ENCODE assay signal across 9 cellular contexts in the genomic region with DNA sequence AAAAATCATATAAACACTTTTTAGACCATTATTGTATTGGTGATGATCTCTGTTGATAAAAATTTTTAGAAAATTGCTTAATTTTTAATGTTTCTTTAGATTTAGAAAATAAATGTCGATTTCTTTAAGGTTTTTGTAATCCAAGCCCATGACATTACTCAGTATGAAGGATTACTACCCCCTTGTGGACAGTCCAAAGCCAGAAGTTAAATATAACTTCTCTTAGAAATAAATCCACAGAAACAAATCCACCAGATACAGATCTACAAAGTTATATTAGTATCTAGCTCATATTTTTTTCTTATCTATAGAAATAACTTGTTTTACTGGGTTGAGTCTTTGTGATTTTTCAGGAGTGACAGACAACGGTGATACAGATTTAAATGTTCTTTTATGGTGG. TPM values are rescaled to one million over a fixed set of nuclear protein-coding genes. Genes with fewer than 3 reads are reported as not detected.
DNase-seq lines count a peak whose midpoint lies in the region; ATAC-seq and TF ChIP-seq lines count a peak whose summit lies in the region.
"Had no signal": no experiment of that assay in that cellular context is flagged by ENCODE, and none has a peak within 500 bp of the region (broad histone marks: within the 10 kb centered on the region; RNA-seq: fewer than 3 reads in every experiment).

No MANE protein-coding gene starts in this region.

- H3K4me1 Mint-ChIP-seq in WTC11 = peaks cover 18% of the 10 kb centered on the region

- CTCF ChIA-PET in WTC11 (lab: Charles Lee) = interaction anchor here (1.0 to 1.2 kb wide), 2 partner anchors 167 to 212 kb away, joined by 3 to 9 read pairs; no protein-coding TSS in a partner anchor

- H3K27me3 Mint-ChIP-seq in WTC11 (ENCODE audit: low read depth) = no peaks in the 10 kb centered on the region

- ATAC-seq in HG03571 (IDR thresholded peaks at IDR 0.05; ENCODE audit: unreplicated experiment) (no peak), WTC11 (no peak)

- H3K4me2 ChIP-seq in osteoblast (ENCODE audit: insufficient read depth, low read length) = no peak overlapping the region

- H3K27ac ChIP-seq in coronary artery (peak overlapping the region in 1 of 2 donors; percentile 64), osteoblast (ENCODE audit: low read depth, low read length) (no peak overlapping the region)
- H3K27ac ChIP-seq: skin epidermis had no signal

- no peaks in the 10 kb centered on the region for H3K9me3 ChIP-seq in osteoblast (ENCODE audit: low read depth, low read length)

- peaks cover 5% of the 10 kb centered on the region for H3K36me3 ChIP-seq in osteoblast (ENCODE audit: insufficient read depth, low read length)

- H3K36me3 Mint-ChIP-seq in WTC11 = peaks cover 12% of the 10 kb centered on the region

- H3K27ac Mint-ChIP-seq in WTC11 = no peak overlapping the region

- peaks cover 12% of the 10 kb centered on the region for H3K4me1 ChIP-seq in osteoblast (ENCODE audit: insufficient read depth, low read length)

- no peaks in the 10 kb centered on the region for H3K79me2 ChIP-seq in osteoblast (ENCODE audit: insufficient read depth, low read length)

- POLR2A ChIA-PET in WTC11 (lab: Charles Lee) = no interaction called here

- TF ChIP-seq CTCF in coronary artery (IDR thresholded peaks at IDR 0.05) = peak; percentile 38
- TF ChIP-seq CTCF in osteoblast (IDR thresholded peaks at IDR 0.05; ENCODE audit: extremely low read depth, low read depth, low read length) = peak; percentile 64
- TF ChIP-seq CTCF in WTC11 (IDR thresholded peaks at IDR 0.05) = no peak

- H3K9me3 Mint-ChIP-seq in WTC11 = peaks cover 1% of the 10 kb centered on the region; the same call in 1 of the 2 replicates

- H2AFZ ChIP-seq in osteoblast (ENCODE audit: low read length) = no peak overlapping the region

- DNase-seq in ELR (ENCODE audit: low read depth) = peak; percentile 60
- peak; percentile 58 for DNase-seq in NAMALWA (ENCODE audit: low spot score)
- no peak for DNase-seq in coronary artery (ENCODE audit: low spot score)
- DNase-seq in osteoblast (ENCODE audit: insufficient read length, low spot score, missing footprints) = no peak
- DNase-seq in WTC11 (ENCODE audit: low spot score) = no peak
- DNase-seq in occipital lobe (lab: John Stamatoyannopoulos, UW) = no peak
- DNase-seq in SK-N-DZ (ENCODE audit: low spot score) = no peak

- H3K4me3 ChIP-seq in coronary artery = no peak overlapping the region
- no peak overlapping the region for H3K4me3 ChIP-seq in osteoblast (ENCODE audit: insufficient read depth, low read length)
- H3K4me3 ChIP-seq: skin epidermis had no signal

- no peaks in the 10 kb centered on the region for H3K27me3 ChIP-seq in osteoblast (ENCODE audit: insufficient read depth, low read length)

- H3K4me3 Mint-ChIP-seq in WTC11 = no peak overlapping the region

- no peaks in the 10 kb centered on the region for H4K20me1 ChIP-seq in osteoblast (ENCODE audit: insufficient read depth, low read length)

TF ChIP-seq in WTC11, 78 proteins besides CTCF, POLR2A, EP300 and RAD21 (continues in another document):
- TF ChIP-seq FOXK1 (CRISPR knock-in tag; IDR thresholded peaks at IDR 0.05) (no peak), ZNF138 (CRISPR knock-in tag; conservative IDR thresholded peaks at IDR 0.05) (no peak), JUN (CRISPR knock-in tag; IDR thresholded peaks at IDR 0.05) (no peak), FOXJ3 (CRISPR knock-in tag; IDR thresholded peaks at IDR 0.05; ENCODE audit: borderline replicate concordance) (no peak), MXD4 (CRISPR knock-in tag; IDR thresholded peaks at IDR 0.05; ENCODE audit: borderline replicate concordance) (no peak), ZNF532 (CRISPR knock-in tag; IDR thresholded peaks at IDR 0.05; ENCODE audit: borderline replicate concordance) (no peak), CREB1 (CRISPR knock-in tag; IDR thresholded peaks at IDR 0.05) (no peak)
- TF ChIP-seq, protein P1, sequence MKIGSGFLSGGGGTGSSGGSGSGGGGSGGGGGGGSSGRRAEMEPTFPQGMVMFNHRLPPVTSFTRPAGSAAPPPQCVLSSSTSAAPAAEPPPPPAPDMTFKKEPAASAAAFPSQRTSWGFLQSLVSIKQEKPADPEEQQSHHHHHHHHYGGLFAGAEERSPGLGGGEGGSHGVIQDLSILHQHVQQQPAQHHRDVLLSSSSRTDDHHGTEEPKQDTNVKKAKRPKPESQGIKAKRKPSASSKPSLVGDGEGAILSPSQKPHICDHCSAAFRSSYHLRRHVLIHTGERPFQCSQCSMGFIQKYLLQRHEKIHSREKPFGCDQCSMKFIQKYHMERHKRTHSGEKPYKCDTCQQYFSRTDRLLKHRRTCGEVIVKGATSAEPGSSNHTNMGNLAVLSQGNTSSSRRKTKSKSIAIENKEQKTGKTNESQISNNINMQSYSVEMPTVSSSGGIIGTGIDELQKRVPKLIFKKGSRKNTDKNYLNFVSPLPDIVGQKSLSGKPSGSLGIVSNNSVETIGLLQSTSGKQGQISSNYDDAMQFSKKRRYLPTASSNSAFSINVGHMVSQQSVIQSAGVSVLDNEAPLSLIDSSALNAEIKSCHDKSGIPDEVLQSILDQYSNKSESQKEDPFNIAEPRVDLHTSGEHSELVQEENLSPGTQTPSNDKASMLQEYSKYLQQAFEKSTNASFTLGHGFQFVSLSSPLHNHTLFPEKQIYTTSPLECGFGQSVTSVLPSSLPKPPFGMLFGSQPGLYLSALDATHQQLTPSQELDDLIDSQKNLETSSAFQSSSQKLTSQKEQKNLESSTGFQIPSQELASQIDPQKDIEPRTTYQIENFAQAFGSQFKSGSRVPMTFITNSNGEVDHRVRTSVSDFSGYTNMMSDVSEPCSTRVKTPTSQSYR (CRISPR knock-in tag; IDR thresholded peaks at IDR 0.05) = no peak

RNA-seq across cellular contexts. Expression of gene TIFA, which starts 18.9 kb away (rescaled TPM):
- 5.3 and 6.2 TPM in 2 replicates for total RNA-seq in osteoblast
- total RNA-seq in WTC11 (2021) = 1.4 to 3.6 TPM (median 1.8 TPM) in 3 replicates
- total RNA-seq in occipital lobe = 7.8 TPM
- 7.9 and 12.0 TPM in 2 replicates for polyA plus RNA-seq in SK-N-DZ (2014; cell fraction: cytosol; rRNA removed)
- polyA plus RNA-seq in SK-N-DZ (2014; cell fraction: nucleus; rRNA removed) = 6.2 and 7.2 TPM in 2 replicates

RNA-seq across cellular contexts. Expression of gene ALPK1, which starts 30.3 kb away (rescaled TPM):
- 36.2 and 39.8 TPM in 2 replicates for total RNA-seq in osteoblast
- total RNA-seq in WTC11 (2021) = 0.37 to 0.57 TPM (median 0.50 TPM) in 3 replicates
- total RNA-seq in occipital lobe = 7.3 TPM
- 0.93 and 4.7 TPM in 2 replicates for polyA plus RNA-seq in SK-N-DZ (2014; cell fraction: cytosol; rRNA removed)
- 0.64 and 1.8 TPM in 2 replicates for polyA plus RNA-seq in SK-N-DZ (2014; cell fraction: nucleus; rRNA removed)

RNA-seq across cellular contexts. Expression of gene AP1AR, which starts 35.2 kb away (rescaled TPM):
- total RNA-seq in osteoblast = 27.7 and 28.2 TPM in 2 replicates
- 22.4 to 26.1 TPM (median 23.1 TPM) in 3 replicates for total RNA-seq in WTC11 (2021)
- 127 TPM for total RNA-seq in occipital lobe
- 32.9 and 35.0 TPM in 2 replicates for polyA plus RNA-seq in SK-N-DZ (2014; cell fraction: cytosol; rRNA removed)
- 27.6 and 42.1 TPM in 2 replicates for polyA plus RNA-seq in SK-N-DZ (2014; cell fraction: nucleus; rRNA removed)

Comparison
In these comparisons a context has a peak if more than half of its experiments do, and no peak if none do; other contexts are left out.
1. DNase-seq: peak in ELR (single experiment) and NAMALWA (single experiment); none in coronary artery (single experiment), osteoblast (single experiment), WTC11 (single experiment), occipital lobe (single experiment) and SK-N-DZ (single experiment).